ENCODE assay signal across 23 cellular contexts in genomic region chr4:128335541-128335940, GRCh38.
"Had no signal": no experiment of that assay in that cellular context is flagged by ENCODE, and none has a peak within 500 bp of the region (broad histone marks: within the 10 kb centered on the region; RNA-seq: fewer than 3 reads in every experiment).

No MANE protein-coding gene starts in this region.

- DNase-seq: dorsolateral prefrontal cortex; effector CD4-positive, alpha-beta T cell; foreskin melanocyte; hypothalamus; immature natural killer cell; left ventricle myocardium superior; lower lobe of right lung; natural killer cell; occipital lobe; ovary; posterior cingulate gyrus; psoas muscle; right lobe of liver; small intestine; stimulated activated CD4-positive, alpha-beta T cell treated with anti-CD3 and anti-CD28 coated beads, Interleukin-12 subunit alpha, Interleukin-12 subunit beta, amount 100 ng/mL, for 4 hours; stimulated activated CD4-positive, alpha-beta T cell treated with anti-CD3 and anti-CD28 coated beads, Interleukin-1b, Interleukin-23, amount 100 ng/mL, for 48 hours; stimulated activated CD4-positive, alpha-beta T cell treated with anti-CD3 and anti-CD28 coated beads, Interleukin-4, amount 100 ng/mL, for 1 hour; stimulated activated CD8-positive, alpha-beta memory T cell treated with anti-CD3 and anti-CD28 coated beads, Interleukin-4, amount 100 ng/mL, for 48 hours; stimulated activated naive CD4-positive, alpha-beta T cell; stimulated activated naive CD8-positive, alpha-beta T cell treated with anti-CD3 and anti-CD28 coated beads, Interleukin-15, amount 100 ng/mL, for 72 hours; thyroid gland; trophoblast cell had no signal

- H3K4me1 Mint-ChIP-seq: immature natural killer cell; memory B cell; natural killer cell; stimulated activated naive CD8-positive, alpha-beta T cell treated with anti-CD3 and anti-CD28 coated beads, Interleukin-15, amount 100 ng/mL, for 72 hours had no signal

- H3K9me3 Mint-ChIP-seq: immature natural killer cell, memory B cell had no signal

- H3K27me3 Mint-ChIP-seq: memory B cell; stimulated activated naive CD8-positive, alpha-beta T cell treated with anti-CD3 and anti-CD28 coated beads, Interleukin-15, amount 100 ng/mL, for 72 hours had no signal

- H3K36me3 Mint-ChIP-seq: natural killer cell had no signal

- H3K4me3 Mint-ChIP-seq: immature natural killer cell; memory B cell; natural killer cell; stimulated activated naive CD8-positive, alpha-beta T cell treated with anti-CD3 and anti-CD28 coated beads, Interleukin-15, amount 100 ng/mL, for 72 hours had no signal

- ATAC-seq: left ventricle myocardium superior; lower lobe of right lung; natural killer cell; psoas muscle; right lobe of liver; stimulated activated naive CD8-positive, alpha-beta T cell treated with anti-CD3 and anti-CD28 coated beads, Interleukin-15, amount 100 ng/mL, for 72 hours had no signal

- H3K27ac Mint-ChIP-seq: immature natural killer cell; memory B cell; natural killer cell; stimulated activated naive CD8-positive, alpha-beta T cell treated with anti-CD3 and anti-CD28 coated beads, Interleukin-15, amount 100 ng/mL, for 72 hours had no signal
